In genomic region chr20:57389695-57390603, GRCh38 we compare ENCODE assay signal across 1 cellular context.
A peak's percentile ranks its signal among the peaks of the same experiment; 100 is the strongest.
TF ChIP-seq lines count a peak whose summit lies in the region.

No MANE protein-coding gene starts in this region.

TF ChIP-seq in K562, 482 proteins besides CTCF, POLR2A, EP300 and RAD21 (continued from another document and continues in another):
- 0 out of 2 replicates have a peak, but pooled peaks have one; percentile 6 for TF ChIP-seq ATF7 (IDR thresholded peaks at IDR 0.05)
- TF ChIP-seq CXXC5 (CRISPR knock-in tag; IDR thresholded peaks at IDR 0.05): peak; percentile 23
- no peak for TF ChIP-seq ZNF717 (CRISPR knock-in tag; IDR thresholded peaks at IDR 0.05)
- peak; percentile 51 for TF ChIP-seq RNF2 (IDR thresholded peaks at IDR 0.05)
- TF ChIP-seq, protein P1, sequence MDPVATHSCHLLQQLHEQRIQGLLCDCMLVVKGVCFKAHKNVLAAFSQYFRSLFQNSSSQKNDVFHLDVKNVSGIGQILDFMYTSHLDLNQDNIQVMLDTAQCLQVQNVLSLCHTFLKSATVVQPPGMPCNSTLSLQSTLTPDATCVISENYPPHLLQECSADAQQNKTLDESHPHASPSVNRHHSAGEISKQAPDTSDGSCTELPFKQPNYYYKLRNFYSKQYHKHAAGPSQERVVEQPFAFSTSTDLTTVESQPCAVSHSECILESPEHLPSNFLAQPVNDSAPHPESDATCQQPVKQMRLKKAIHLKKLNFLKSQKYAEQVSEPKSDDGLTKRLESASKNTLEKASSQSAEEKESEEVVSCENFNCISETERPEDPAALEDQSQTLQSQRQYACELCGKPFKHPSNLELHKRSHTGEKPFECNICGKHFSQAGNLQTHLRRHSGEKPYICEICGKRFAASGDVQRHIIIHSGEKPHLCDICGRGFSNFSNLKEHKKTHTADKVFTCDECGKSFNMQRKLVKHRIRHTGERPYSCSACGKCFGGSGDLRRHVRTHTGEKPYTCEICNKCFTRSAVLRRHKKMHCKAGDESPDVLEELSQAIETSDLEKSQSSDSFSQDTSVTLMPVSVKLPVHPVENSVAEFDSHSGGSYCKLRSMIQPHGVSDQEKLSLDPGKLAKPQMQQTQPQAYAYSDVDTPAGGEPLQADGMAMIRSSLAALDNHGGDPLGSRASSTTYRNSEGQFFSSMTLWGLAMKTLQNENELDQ (CRISPR knock-in tag; IDR thresholded peaks at IDR 0.05; ENCODE audit: borderline replicate concordance): no peak
- no peak for TF ChIP-seq ZNF695 (CRISPR knock-in tag; IDR thresholded peaks at IDR 0.05)
- peak; percentile 50; the same call in 1 of the 2 replicates for TF ChIP-seq ZNF175 (CRISPR knock-in tag; IDR thresholded peaks at IDR 0.05; ENCODE audit: low read depth)
- TF ChIP-seq SRF (CRISPR knock-in tag; IDR thresholded peaks at IDR 0.05): no peak
- TF ChIP-seq ARHGAP35 (IDR thresholded peaks at IDR 0.05; ENCODE audit: partially characterized antibody): no peak
- TF ChIP-seq DIDO1 (tag; IDR thresholded peaks at IDR 0.05; ENCODE audit: low read depth): no peak
- TF ChIP-seq TCF7 (IDR thresholded peaks at IDR 0.05; ENCODE audit: borderline replicate concordance): no peak
- TF ChIP-seq ZNF696 (CRISPR knock-in tag; conservative IDR thresholded peaks at IDR 0.05): no peak
- TF ChIP-seq MBD2 (IDR thresholded peaks at IDR 0.05; ENCODE audit: borderline replicate concordance, low read depth): no peak
- no peak for TF ChIP-seq SIRT6 (IDR thresholded peaks at IDR 0.05; ENCODE audit: low read depth, low read length)
- TF ChIP-seq HMBOX1 (IDR thresholded peaks at IDR 0.05): no peak
- no peak for TF ChIP-seq THAP7 (CRISPR knock-in tag; IDR thresholded peaks at IDR 0.05)
- no peak for TF ChIP-seq HDAC3 (IDR thresholded peaks at IDR 0.05; ENCODE audit: borderline replicate concordance, partially characterized antibody)
- TF ChIP-seq CTBP1 (IDR thresholded peaks at IDR 0.05; ENCODE audit: borderline replicate concordance): no peak; the same call in 1 of the 2 replicates
- TF ChIP-seq KAT2B (IDR thresholded peaks at IDR 0.05; ENCODE audit: low read depth, low read length): no peak
- TF ChIP-seq ZNF263 (CRISPR knock-in tag; IDR thresholded peaks at IDR 0.05; ENCODE audit: borderline replicate concordance): no peak
- TF ChIP-seq SLC30A9 (CRISPR knock-in tag; IDR thresholded peaks at IDR 0.05): no peak
- TF ChIP-seq ZKSCAN8 (CRISPR knock-in tag; IDR thresholded peaks at IDR 0.05): no peak
- no peak for TF ChIP-seq HNRNPH1 (optimal IDR thresholded peaks at IDR 0.05; ENCODE audit: low read depth, low read length)
- no peak for TF ChIP-seq CHCHD3 (CRISPR knock-in tag; IDR thresholded peaks at IDR 0.05)
- TF ChIP-seq, protein P2, sequence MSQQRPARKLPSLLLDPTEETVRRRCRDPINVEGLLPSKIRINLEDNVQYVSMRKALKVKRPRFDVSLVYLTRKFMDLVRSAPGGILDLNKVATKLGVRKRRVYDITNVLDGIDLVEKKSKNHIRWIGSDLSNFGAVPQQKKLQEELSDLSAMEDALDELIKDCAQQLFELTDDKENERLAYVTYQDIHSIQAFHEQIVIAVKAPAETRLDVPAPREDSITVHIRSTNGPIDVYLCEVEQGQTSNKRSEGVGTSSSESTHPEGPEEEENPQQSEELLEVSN (IDR thresholded peaks at IDR 0.05; ENCODE audit: borderline replicate concordance in 1 of 2, extremely low read depth in 1 of 2, insufficient read depth in 1 of 2, insufficient read length in 1 of 2, low read depth in 1 of 2, low read length in 1 of 2, poor library complexity in 1 of 2, severe bottlenecking in 1 of 2): peak; percentile 64 to 67
- TF ChIP-seq ZNF121 (CRISPR knock-in tag; conservative IDR thresholded peaks at IDR 0.05): no peak
- TF ChIP-seq GABPB1 (CRISPR knock-in tag; IDR thresholded peaks at IDR 0.05): peak; percentile 6; the same call in 1 of the 2 replicates
- no peak for TF ChIP-seq ZNF124 (CRISPR knock-in tag; IDR thresholded peaks at IDR 0.05)
- no peak for TF ChIP-seq SNIP1 (IDR thresholded peaks at IDR 0.05; ENCODE audit: low read depth)
- TF ChIP-seq TARDBP (IDR thresholded peaks at IDR 0.05): no peak
- TF ChIP-seq SRSF7 (optimal IDR thresholded peaks at IDR 0.05; ENCODE audit: low read depth, low read length): no peak
- peak; percentile 45 for TF ChIP-seq TOE1 (IDR thresholded peaks at IDR 0.05; ENCODE audit: borderline replicate concordance)
- no peak for TF ChIP-seq TOE1 (CRISPR knock-in tag; IDR thresholded peaks at IDR 0.05; ENCODE audit: borderline replicate concordance, low read depth)
- no peak; the same call in 1 of the 2 replicates for TF ChIP-seq POLR2AphosphoS5 (IDR thresholded peaks at IDR 0.05; ENCODE audit: control insufficient read depth, insufficient read depth, low read depth, low read length)
- no peak for TF ChIP-seq ZC3H8 (IDR thresholded peaks at IDR 0.05)
- TF ChIP-seq CBX8 (IDR thresholded peaks at IDR 0.05; ENCODE audit: borderline replicate concordance, extremely low read depth, low read depth, low read length, poor library complexity, severe bottlenecking): no peak
- TF ChIP-seq ZNF75A (CRISPR knock-in tag; IDR thresholded peaks at IDR 0.05): no peak
- TF ChIP-seq ZNF253 (CRISPR knock-in tag; conservative IDR thresholded peaks at IDR 0.05): no peak
- no peak for TF ChIP-seq ZNF764 (CRISPR knock-in tag; IDR thresholded peaks at IDR 0.05; ENCODE audit: low read depth)
- no peak for TF ChIP-seq CEBPB (tag; IDR thresholded peaks at IDR 0.05)
- no peak for TF ChIP-seq NCOA4 (IDR thresholded peaks at IDR 0.05; ENCODE audit: partially characterized antibody)
- TF ChIP-seq RHOXF2B (CRISPR knock-in tag; conservative IDR thresholded peaks at IDR 0.05): no peak
- TF ChIP-seq MEF2A (IDR thresholded peaks at IDR 0.05; ENCODE audit: control insufficient read depth, low read depth, low read length): no peak
- no peak for TF ChIP-seq GABPB2 (CRISPR knock-in tag; conservative IDR thresholded peaks at IDR 0.05)
- TF ChIP-seq NELFE (IDR thresholded peaks at IDR 0.05; ENCODE audit: insufficient read depth, insufficient read length): no peak
- no peak for TF ChIP-seq NEUROD1 (IDR thresholded peaks at IDR 0.05; ENCODE audit: borderline replicate concordance, low read depth, low read length, partially characterized antibody)
- TF ChIP-seq TFAM (CRISPR knock-in tag; conservative IDR thresholded peaks at IDR 0.05): no peak
- no peak for TF ChIP-seq GATAD2B (IDR thresholded peaks at IDR 0.05; ENCODE audit: borderline replicate concordance)
- TF ChIP-seq MED1 (CRISPR knock-in tag; IDR thresholded peaks at IDR 0.05; ENCODE audit: borderline replicate concordance): no peak
- TF ChIP-seq SUPT5H (IDR thresholded peaks at IDR 0.05): peak; percentile 62
- TF ChIP-seq ZNF507 (tag; conservative IDR thresholded peaks at IDR 0.05): no peak
- TF ChIP-seq PCBP1 (IDR thresholded peaks at IDR 0.05; ENCODE audit: low read depth, low read length, poor library complexity, severe bottlenecking): peak; percentile 85
- TF ChIP-seq EGR1 (conservative IDR thresholded peaks at IDR 0.05): peak; percentile 97
- no peak for TF ChIP-seq ZNF232 (CRISPR knock-in tag; IDR thresholded peaks at IDR 0.05)
- no peak for TF ChIP-seq DDX20 (tag; IDR thresholded peaks at IDR 0.05; ENCODE audit: low read depth)
- TF ChIP-seq STAT5A (IDR thresholded peaks at IDR 0.05; ENCODE audit: borderline replicate concordance, low read length): no peak
- TF ChIP-seq MYNN (IDR thresholded peaks at IDR 0.05): no peak
- TF ChIP-seq MYNN (CRISPR knock-in tag; IDR thresholded peaks at IDR 0.05): no peak
- TF ChIP-seq ASH1L (IDR thresholded peaks at IDR 0.05; ENCODE audit: borderline replicate concordance, low read depth, partially characterized antibody): no peak
- TF ChIP-seq TCF15 (CRISPR knock-in tag; IDR thresholded peaks at IDR 0.05): 0 out of 2 replicates have a peak, but pooled peaks have one; percentile 7
- no peak for TF ChIP-seq ILF3 (IDR thresholded peaks at IDR 0.05; ENCODE audit: borderline replicate concordance)
- TF ChIP-seq, protein P3, sequence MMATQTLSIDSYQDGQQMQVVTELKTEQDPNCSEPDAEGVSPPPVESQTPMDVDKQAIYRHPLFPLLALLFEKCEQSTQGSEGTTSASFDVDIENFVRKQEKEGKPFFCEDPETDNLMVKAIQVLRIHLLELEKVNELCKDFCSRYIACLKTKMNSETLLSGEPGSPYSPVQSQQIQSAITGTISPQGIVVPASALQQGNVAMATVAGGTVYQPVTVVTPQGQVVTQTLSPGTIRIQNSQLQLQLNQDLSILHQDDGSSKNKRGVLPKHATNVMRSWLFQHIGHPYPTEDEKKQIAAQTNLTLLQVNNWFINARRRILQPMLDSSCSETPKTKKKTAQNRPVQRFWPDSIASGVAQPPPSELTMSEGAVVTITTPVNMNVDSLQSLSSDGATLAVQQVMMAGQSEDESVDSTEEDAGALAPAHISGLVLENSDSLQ (IDR thresholded peaks at IDR 0.05): no peak
- TF ChIP-seq ZNF3 (CRISPR knock-in tag; IDR thresholded peaks at IDR 0.05): peak; percentile 93; the same call in 1 of the 2 replicates
- no peak for TF ChIP-seq SMARCC2 (IDR thresholded peaks at IDR 0.05; ENCODE audit: low read depth)
- TF ChIP-seq, protein P4, sequence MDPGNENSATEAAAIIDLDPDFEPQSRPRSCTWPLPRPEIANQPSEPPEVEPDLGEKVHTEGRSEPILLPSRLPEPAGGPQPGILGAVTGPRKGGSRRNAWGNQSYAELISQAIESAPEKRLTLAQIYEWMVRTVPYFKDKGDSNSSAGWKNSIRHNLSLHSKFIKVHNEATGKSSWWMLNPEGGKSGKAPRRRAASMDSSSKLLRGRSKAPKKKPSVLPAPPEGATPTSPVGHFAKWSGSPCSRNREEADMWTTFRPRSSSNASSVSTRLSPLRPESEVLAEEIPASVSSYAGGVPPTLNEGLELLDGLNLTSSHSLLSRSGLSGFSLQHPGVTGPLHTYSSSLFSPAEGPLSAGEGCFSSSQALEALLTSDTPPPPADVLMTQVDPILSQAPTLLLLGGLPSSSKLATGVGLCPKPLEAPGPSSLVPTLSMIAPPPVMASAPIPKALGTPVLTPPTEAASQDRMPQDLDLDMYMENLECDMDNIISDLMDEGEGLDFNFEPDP (CRISPR knock-in tag; IDR thresholded peaks at IDR 0.05): no peak
- peak; percentile 32 for TF ChIP-seq NCOR1 (IDR thresholded peaks at IDR 0.05)
- TF ChIP-seq, protein P5, sequence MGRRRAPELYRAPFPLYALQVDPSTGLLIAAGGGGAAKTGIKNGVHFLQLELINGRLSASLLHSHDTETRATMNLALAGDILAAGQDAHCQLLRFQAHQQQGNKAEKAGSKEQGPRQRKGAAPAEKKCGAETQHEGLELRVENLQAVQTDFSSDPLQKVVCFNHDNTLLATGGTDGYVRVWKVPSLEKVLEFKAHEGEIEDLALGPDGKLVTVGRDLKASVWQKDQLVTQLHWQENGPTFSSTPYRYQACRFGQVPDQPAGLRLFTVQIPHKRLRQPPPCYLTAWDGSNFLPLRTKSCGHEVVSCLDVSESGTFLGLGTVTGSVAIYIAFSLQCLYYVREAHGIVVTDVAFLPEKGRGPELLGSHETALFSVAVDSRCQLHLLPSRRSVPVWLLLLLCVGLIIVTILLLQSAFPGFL (CRISPR knock-in tag; IDR thresholded peaks at IDR 0.05): no peak
- TF ChIP-seq MNT (conservative IDR thresholded peaks at IDR 0.05): peak; percentile 45 to 79; a peak in 3 of 4 replicates
- TF ChIP-seq KDM1A (IDR thresholded peaks at IDR 0.05): peak in 1 of 2 experiments; percentile 85; a peak in 1 of 4 replicates
- no peak for TF ChIP-seq RAD51 (IDR thresholded peaks at IDR 0.05; ENCODE audit: borderline replicate concordance, low read depth)
- TF ChIP-seq KLF16 (IDR thresholded peaks at IDR 0.05): no peak
